ENCODE assay signal across 21 cellular contexts in the genomic region with DNA sequence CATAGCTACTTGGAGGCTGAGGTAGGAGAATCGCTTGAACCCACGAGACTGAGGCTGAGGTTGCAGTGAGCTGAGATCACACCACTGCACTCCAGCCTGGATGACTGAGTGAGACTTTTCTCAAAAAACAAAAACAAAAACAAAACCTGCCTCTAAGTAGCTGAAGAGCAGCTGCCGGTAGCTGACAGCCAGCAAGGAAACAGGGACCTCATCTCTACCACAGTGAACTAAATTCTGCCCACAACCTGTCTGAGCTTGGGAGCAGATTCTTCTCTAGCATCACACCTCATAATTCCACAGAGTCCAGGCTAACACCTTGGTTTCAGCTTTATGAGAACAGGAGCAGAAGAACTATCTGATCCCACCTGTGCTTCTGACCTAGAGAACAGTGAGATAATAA.
"Had no signal": no experiment of that assay in that cellular context is flagged by ENCODE, and none has a peak within 500 bp of the region (broad histone marks: within the 10 kb centered on the region; RNA-seq: fewer than 3 reads in every experiment).

No MANE protein-coding gene starts in this region.

- FAIRE-seq: endothelial cell of umbilical vein, islet of Langerhans, pancreas had no signal

- H3K9me3 Mint-ChIP-seq: stimulated activated naive B cell treated with anti-CD40 and anti-IgM and Interleukin-4, amounts not matched to agents 10 μg/mL and 1 μg/mL and 100 μg/mL, for 72 hours; stimulated activated naive CD8-positive, alpha-beta T cell treated with anti-CD3 and anti-CD28 coated beads, Interleukin-15, Interleukin-2, amounts not matched to agents 100 ng/mL and 50 ng/mL, for 24 hours had no signal

- H3K4me3 Mint-ChIP-seq: natural killer cell; stimulated activated naive B cell treated with anti-CD40 and anti-IgM and Interleukin-4, amounts not matched to agents 10 μg/mL and 1 μg/mL and 100 μg/mL, for 72 hours; stimulated activated naive CD8-positive, alpha-beta T cell treated with anti-CD3 and anti-CD28 coated beads, Interleukin-15, Interleukin-2, amounts not matched to agents 100 ng/mL and 50 ng/mL, for 24 hours had no signal

- H3K27me3 Mint-ChIP-seq: stimulated activated naive B cell treated with anti-CD40 and anti-IgM and Interleukin-4, amounts not matched to agents 10 μg/mL and 1 μg/mL and 100 μg/mL, for 72 hours; stimulated activated naive CD8-positive, alpha-beta T cell treated with anti-CD3 and anti-CD28 coated beads, Interleukin-15, Interleukin-2, amounts not matched to agents 100 ng/mL and 50 ng/mL, for 24 hours had no signal

- H3K36me3 Mint-ChIP-seq: natural killer cell; stimulated activated naive B cell treated with anti-CD40 and anti-IgM and Interleukin-4, amounts not matched to agents 10 μg/mL and 1 μg/mL and 100 μg/mL, for 72 hours had no signal

- H3K4me1 Mint-ChIP-seq: natural killer cell; stimulated activated naive B cell treated with anti-CD40 and anti-IgM and Interleukin-4, amounts not matched to agents 10 μg/mL and 1 μg/mL and 100 μg/mL, for 72 hours had no signal

- DNase-seq: dermis blood vessel endothelial cell; effector memory CD4-positive, alpha-beta T cell; foreskin keratinocyte; heart left ventricle; left cardiac atrium; left lung; mammary epithelial cell; natural killer cell; pancreas; right lobe of liver; small intestine; stimulated activated CD4-positive, alpha-beta T cell treated with anti-CD3 and anti-CD28 coated beads, Interleukin-15, amount 100 ng/mL, for 24 hours; stimulated activated CD4-positive, alpha-beta T cell treated with anti-CD3 and anti-CD28 coated beads, Interleukin-2, amount 100 ng/mL, for 48 hours; stimulated activated naive B cell treated with anti-CD40 and anti-IgM and Interleukin-4, amounts not matched to agents 10 μg/mL and 1 μg/mL and 100 μg/mL, for 72 hours; transverse colon; upper lobe of right lung; uterus had no signal

- H3K27ac Mint-ChIP-seq: natural killer cell; stimulated activated naive B cell treated with anti-CD40 and anti-IgM and Interleukin-4, amounts not matched to agents 10 μg/mL and 1 μg/mL and 100 μg/mL, for 72 hours; stimulated activated naive CD8-positive, alpha-beta T cell treated with anti-CD3 and anti-CD28 coated beads, Interleukin-15, Interleukin-2, amounts not matched to agents 100 ng/mL and 50 ng/mL, for 24 hours had no signal

- ATAC-seq: foreskin keratinocyte; gastroesophageal sphincter; heart left ventricle; left cardiac atrium; left lung; natural killer cell; pancreas; right lobe of liver; stimulated activated naive B cell treated with anti-CD40 and anti-IgM and Interleukin-4, amounts not matched to agents 10 μg/mL and 1 μg/mL and 100 μg/mL, for 72 hours; upper lobe of right lung had no signal
